Comparison of ENCODE assay signal across 9 cellular contexts in genomic region chr7:27163776-27164380, GRCh38. TPM values are rescaled to one million over a fixed set of nuclear protein-coding genes. Genes with fewer than 3 reads are reported as not detected.
A peak's percentile ranks its signal among the peaks of the same experiment; 100 is the strongest.
DNase-seq lines count a peak whose midpoint lies in the region; ATAC-seq and TF ChIP-seq lines count a peak whose summit lies in the region.
"Had no signal": no experiment of that assay in that cellular context is flagged by ENCODE, and none has a peak within 500 bp of the region (broad histone marks: within the 10 kb centered on the region; RNA-seq: fewer than 3 reads in every experiment).

No MANE protein-coding gene starts in this region.

- intact Hi-C loops in left lung (cut with DNase I) = loop anchor here in 1 of 2 donors (5.0 to 10.0 kb wide), 2 partner anchors 792 to 1279 kb away; no protein-coding TSS in a partner anchor

- H3K79me2 ChIP-seq in GM23248 (ENCODE audit: insufficient read depth) = peaks cover 78% of the 10 kb centered on the region

- H2AFZ ChIP-seq in GM23248 = no peak overlapping the region

- H3K4me1 ChIP-seq in GM23248 (ENCODE audit: insufficient read depth) = peaks cover 7% of the 10 kb centered on the region
- peaks cover 9% of the 10 kb centered on the region for H3K4me1 ChIP-seq in RWPE2 (ENCODE audit: insufficient read depth, poor library complexity, severe bottlenecking)
- peaks cover 9 to 71% of the 10 kb centered on the region in 2 donors for H3K4me1 ChIP-seq in left lung

- H3K4me2 ChIP-seq in GM23248 (ENCODE audit: unreplicated experiment) = peak overlapping the region; percentile 100

- H4K20me1 ChIP-seq in GM23248 (ENCODE audit: insufficient read depth) = no peaks in the 10 kb centered on the region

- 1% methylated on average over 23 of the region's 23 CpGs for WGBS in GM23248 (ENCODE audit: low coverage in 1 of 2, low lambda C conversion rate in 2 of 2, missing lambda C conversion rate in 2 of 2), 2 experiments

- peaks cover 19% of the 10 kb centered on the region for H3F3A ChIP-seq in GM23248 (ENCODE audit: insufficient read depth)

- peaks cover 10% of the 10 kb centered on the region; the same call in 1 of the 2 replicates for H3K36me3 ChIP-seq in GM23248 (ENCODE audit: low read depth)
- H3K36me3 ChIP-seq in RWPE2 (ENCODE audit: low read depth) = peaks cover 18% of the 10 kb centered on the region
- no peaks in the 10 kb centered on the region for H3K36me3 ChIP-seq in left lung

- ATAC-seq in RWPE2 (ENCODE audit: low read depth) = no peak
- ATAC-seq in left lung = no peak
- ATAC-seq in stimulated activated effector memory CD8-positive, alpha-beta T cell treated with anti-CD3 and anti-CD28 coated beads, Interleukin-12 subunit alpha, Interleukin-12 subunit beta, amount 100 ng/mL, for 72 hours = no peak
- no peak for ATAC-seq in HG03571 (IDR thresholded peaks at IDR 0.05; ENCODE audit: unreplicated experiment)

- in situ Hi-C loops in GM23248 (cut with MboI) = loop anchor here (10.0 kb wide), 1 partner anchor 969 kb away; no protein-coding TSS in a partner anchor

- TF ChIP-seq CTCF in RWPE2 (IDR thresholded peaks at IDR 0.05; ENCODE audit: poor library complexity, severe bottlenecking) (no peak), left lung (IDR thresholded peaks at IDR 0.05) (no peak)

- no peaks in the 10 kb centered on the region for H3K27me3 ChIP-seq in GM23248 (replicated peaks; ENCODE audit: insufficient read depth)
- no peaks in the 10 kb centered on the region for H3K27me3 ChIP-seq in RWPE2 (ENCODE audit: insufficient read depth, poor library complexity, severe bottlenecking)
- peaks cover 78 to 100% of the 10 kb centered on the region in 2 donors for H3K27me3 ChIP-seq in left lung

- DNase-seq in GM23248 (peak; percentile 42), RWPE2 (ENCODE audit: low spot score) (no peak), left lung (peak; percentile 31 to 32), Kasumi-1 (lab: John Stamatoyannopoulos, UW) (no peak), foreskin melanocyte (no peak)
- no peak for DNase-seq in stimulated activated effector memory CD8-positive, alpha-beta T cell treated with anti-CD3 and anti-CD28 coated beads, Interleukin-12 subunit alpha, Interleukin-12 subunit beta, amount 100 ng/mL, for 72 hours (ENCODE audit: low spot score in 2 of 2)
- DNase-seq: NCI-H1694 treated with DMSO at 0.1 percent for 48 hours had no signal

- H3K9me2 ChIP-seq in GM23248 (ENCODE audit: insufficient read depth) = no peaks in the 10 kb centered on the region

- peaks cover 6% of the 10 kb centered on the region for H3K36me3 Mint-ChIP-seq in stimulated activated effector memory CD8-positive, alpha-beta T cell treated with anti-CD3 and anti-CD28 coated beads, Interleukin-12 subunit alpha, Interleukin-12 subunit beta, amount 100 ng/mL, for 72 hours

- H3K27ac ChIP-seq in GM23248 (peak overlapping the region; percentile 99), RWPE2 (ENCODE audit: poor library complexity, severe bottlenecking) (peak overlapping the region; percentile 93), left lung (no peak overlapping the region)
- H3K27ac ChIP-seq: SK-N-MC had no signal

- no peak overlapping the region for H3K27ac Mint-ChIP-seq in stimulated activated effector memory CD8-positive, alpha-beta T cell treated with anti-CD3 and anti-CD28 coated beads, Interleukin-12 subunit alpha, Interleukin-12 subunit beta, amount 100 ng/mL, for 72 hours

- peak overlapping the region; percentile 42 for H3K4me3 Mint-ChIP-seq in stimulated activated effector memory CD8-positive, alpha-beta T cell treated with anti-CD3 and anti-CD28 coated beads, Interleukin-12 subunit alpha, Interleukin-12 subunit beta, amount 100 ng/mL, for 72 hours

- no peaks in the 10 kb centered on the region for H3K9me3 Mint-ChIP-seq in stimulated activated effector memory CD8-positive, alpha-beta T cell treated with anti-CD3 and anti-CD28 coated beads, Interleukin-12 subunit alpha, Interleukin-12 subunit beta, amount 100 ng/mL, for 72 hours

- H3K4me1 Mint-ChIP-seq in stimulated activated effector memory CD8-positive, alpha-beta T cell treated with anti-CD3 and anti-CD28 coated beads, Interleukin-12 subunit alpha, Interleukin-12 subunit beta, amount 100 ng/mL, for 72 hours = peaks cover 30% of the 10 kb centered on the region

- H3K9me3 ChIP-seq in GM23248 (ENCODE audit: low read depth) (no peaks in the 10 kb centered on the region), RWPE2 (ENCODE audit: severe bottlenecking) (no peaks in the 10 kb centered on the region), left lung (no peaks in the 10 kb centered on the region)

- peak overlapping the region; percentile 83 for H3K4me3 ChIP-seq in GM23248
- H3K4me3 ChIP-seq in RWPE2 (ENCODE audit: severe bottlenecking) = peak overlapping the region; percentile 54
- peak overlapping the region in 1 of 2 donors; percentile 46 for H3K4me3 ChIP-seq in left lung
- H3K4me3 ChIP-seq: SK-N-MC had no signal

- H3K9ac ChIP-seq in GM23248 = peak overlapping the region; percentile 98

RNA-seq across cellular contexts. Expression of gene HOXA9, which starts 1.5 kb away (rescaled TPM):
- total RNA-seq in GM23248 (2014; rRNA removed; shearing (Covaris generic)) = 32.1 and 43.7 TPM in 2 replicates
- 26.9 and 28.3 TPM in 2 replicates for polyA plus RNA-seq in GM23248 (2016; fragmentation: Nextera tagmentation; extraction: Ambion mirVana)
- total RNA-seq in left lung = 1 to 10 TPM in 1 of 2 donors, under 1 TPM in 1; 0.73 to 1.4 TPM

RNA-seq across cellular contexts. Expression of gene HOXA7, which starts 7.4 kb away (rescaled TPM):
- 3.4 and 6.6 TPM in 2 replicates for total RNA-seq in GM23248 (2014; rRNA removed; shearing (Covaris generic))
- polyA plus RNA-seq in GM23248 (2016; fragmentation: Nextera tagmentation; extraction: Ambion mirVana) = 14.3 and 15.8 TPM in 2 replicates
- total RNA-seq in left lung = 1 to 10 TPM; 1.3 to 2.2 TPM

RNA-seq across cellular contexts. Expression of gene HOXA10, which starts 10.2 kb away (rescaled TPM):
- 27.4 and 29.3 TPM in 2 replicates for total RNA-seq in GM23248 (2014; rRNA removed; shearing (Covaris generic))
- 27.1 and 28.0 TPM in 2 replicates for polyA plus RNA-seq in GM23248 (2016; fragmentation: Nextera tagmentation; extraction: Ambion mirVana)
- total RNA-seq in left lung = under 1 TPM; 0.42 to 0.55 TPM

RNA-seq across cellular contexts. Expression of gene HOXA3, which starts 11.5 kb away (rescaled TPM):
- 0.63 and 2.1 TPM in 2 replicates for total RNA-seq in GM23248 (2014; rRNA removed; shearing (Covaris generic))
- polyA plus RNA-seq in GM23248 (2016; fragmentation: Nextera tagmentation; extraction: Ambion mirVana) = 1.2 and 1.9 TPM in 2 replicates
- total RNA-seq in left lung = 1 to 10 TPM; 5.7 to 8.8 TPM

RNA-seq across cellular contexts. Expression of gene HOXA6, which starts 16.3 kb away (rescaled TPM):
- total RNA-seq in GM23248 (2014; rRNA removed; shearing (Covaris generic)) = 0.51 and 3.2 TPM in 2 replicates
- polyA plus RNA-seq in GM23248 (2016; fragmentation: Nextera tagmentation; extraction: Ambion mirVana) = 3.5 and 3.7 TPM in 2 replicates
- total RNA-seq in left lung = 1 to 10 TPM; 3.5 to 5.0 TPM

Comparison
In these comparisons a context has a peak if more than half of its experiments do, and no peak if none do; other contexts are left out.
1. DNase-seq: peak in GM23248 (single experiment) and left lung (2 of 2); none in RWPE2 (single experiment), stimulated activated effector memory CD8-positive, alpha-beta T cell treated with anti-CD3 and anti-CD28 coated beads, Interleukin-12 subunit alpha, Interleukin-12 subunit beta, amount 100 ng/mL, for 72 hours (0 of 2), Kasumi-1 (0 of 2) and foreskin melanocyte (single experiment).
2. H3K27ac ChIP-seq: peak in GM23248 (single experiment) and RWPE2 (single experiment); none in left lung (0 of 2).
3. RNA of gene HOXA9, which starts 1.5 kb away (total RNA-seq): 32.1 to 43.7 TPM in GM23248; 0.73 to 1.4 TPM in left lung; every median in the first group is over 10 times any median in the second.
4. RNA of gene HOXA10, which starts 10.2 kb away (total RNA-seq): 27.4 to 29.3 TPM in GM23248; 0.42 to 0.55 TPM in left lung; every median in the first group is over 10 times any median in the second.